In the genomic region with DNA sequence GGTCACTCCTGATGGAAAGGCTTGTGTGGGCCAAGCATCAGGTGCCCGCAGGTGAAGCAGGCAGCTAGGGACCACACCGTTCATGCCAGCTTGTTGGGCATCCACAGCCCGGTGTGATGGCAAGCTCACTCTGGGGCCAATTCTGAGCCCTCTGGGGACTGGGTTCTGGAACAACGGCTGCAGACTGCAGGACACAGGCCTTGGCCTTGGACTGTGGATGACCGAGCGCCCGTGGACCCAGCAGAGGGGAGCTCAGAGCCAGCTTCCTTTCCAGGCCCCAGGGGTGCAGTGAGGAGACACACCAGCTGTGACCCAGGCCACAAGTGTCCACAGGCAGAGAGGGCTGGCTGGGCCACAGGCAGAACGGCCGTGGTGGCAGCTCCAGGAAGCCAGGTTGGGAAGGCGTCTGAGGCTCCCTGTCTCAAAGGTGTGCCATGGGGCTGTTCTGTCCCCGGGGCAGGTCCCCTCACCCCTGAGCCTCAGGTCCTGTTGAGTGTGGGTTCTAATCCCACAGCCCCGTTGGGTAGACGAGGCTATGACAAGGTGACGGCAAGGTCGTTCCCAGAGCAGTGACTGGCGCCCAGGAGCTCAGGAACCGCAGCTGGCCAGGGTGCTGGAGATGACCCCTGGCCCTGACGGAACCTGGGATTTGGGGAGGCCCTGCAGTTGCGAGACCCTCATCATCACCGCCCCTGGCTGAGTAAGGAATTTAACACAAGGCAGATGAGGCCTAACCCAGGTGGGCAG, we compare ENCODE assay signal across 34 cellular contexts.
A peak's percentile ranks its signal among the peaks of the same experiment; 100 is the strongest.
DNase-seq lines count a peak whose midpoint lies in the region; ATAC-seq and TF ChIP-seq lines count a peak whose summit lies in the region.
"Had no signal": no experiment of that assay in that cellular context is flagged by ENCODE, and none has a peak within 500 bp of the region (broad histone marks: within the 10 kb centered on the region; RNA-seq: fewer than 3 reads in every experiment).

No MANE protein-coding gene starts in this region.

- no peaks in the 10 kb centered on the region for H3K4me1 Mint-ChIP-seq in activated CD4-positive, alpha-beta memory T cell treated with anti-CD3 and anti-CD28 coated beads, Interleukin-2, amount 10 ng/mL, durations not matched to agents 7 days and 5 days
- H3K4me1 Mint-ChIP-seq in activated CD4-positive, alpha-beta memory T cell treated with anti-CD3 and anti-CD28 coated beads for 36 hours (ENCODE audit: low read depth): no peaks in the 10 kb centered on the region
- H3K4me1 Mint-ChIP-seq: activated naive CD8-positive, alpha-beta T cell treated with anti-CD3 and anti-CD28 coated beads, Interleukin-2, amount 10 ng/mL, durations not matched to agents 7 days and 5 days; activated T-helper 17 cell treated with anti-CD3 and anti-CD28 coated beads, Interleukin-2, amount 50 U/mL, for 72 hours; naive thymus-derived CD4-positive, alpha-beta T cell; stimulated activated effector memory CD8-positive, alpha-beta T cell treated with anti-CD3 and anti-CD28 coated beads, Interleukin-12 subunit alpha, Interleukin-12 subunit beta, amount 100 ng/mL, for 72 hours; T-helper 17 cell had no signal

- no peak overlapping the region for H3K27ac Mint-ChIP-seq in activated CD4-positive, alpha-beta memory T cell treated with anti-CD3 and anti-CD28 coated beads, Interleukin-2, amount 10 ng/mL, durations not matched to agents 7 days and 5 days
- H3K27ac Mint-ChIP-seq in activated CD4-positive, alpha-beta memory T cell treated with anti-CD3 and anti-CD28 coated beads for 36 hours: no peak overlapping the region
- H3K27ac Mint-ChIP-seq: activated naive CD8-positive, alpha-beta T cell treated with anti-CD3 and anti-CD28 coated beads, Interleukin-2, amount 10 ng/mL, durations not matched to agents 7 days and 5 days; activated T-helper 17 cell treated with anti-CD3 and anti-CD28 coated beads, Interleukin-2, amount 50 U/mL, for 72 hours; dendritic cell treated with granulocyte-macrophage colony-stimulating factor and Interleukin-4, amounts not matched to agents 40 ng/mL and 50 ng/mL, for 4 days; naive thymus-derived CD4-positive, alpha-beta T cell; stimulated activated effector memory CD8-positive, alpha-beta T cell treated with anti-CD3 and anti-CD28 coated beads, Interleukin-12 subunit alpha, Interleukin-12 subunit beta, amount 100 ng/mL, for 72 hours; T-helper 17 cell had no signal

- H3K27me3 Mint-ChIP-seq in activated CD4-positive, alpha-beta memory T cell treated with anti-CD3 and anti-CD28 coated beads, Interleukin-2, amount 10 ng/mL, durations not matched to agents 7 days and 5 days: no peaks in the 10 kb centered on the region
- no peaks in the 10 kb centered on the region for H3K27me3 Mint-ChIP-seq in activated CD4-positive, alpha-beta memory T cell treated with anti-CD3 and anti-CD28 coated beads for 36 hours
- H3K27me3 Mint-ChIP-seq: activated naive CD8-positive, alpha-beta T cell treated with anti-CD3 and anti-CD28 coated beads, Interleukin-2, amount 10 ng/mL, durations not matched to agents 7 days and 5 days; activated T-helper 17 cell treated with anti-CD3 and anti-CD28 coated beads, Interleukin-2, amount 50 U/mL, for 72 hours; dendritic cell treated with granulocyte-macrophage colony-stimulating factor and Interleukin-4, amounts not matched to agents 40 ng/mL and 50 ng/mL, for 4 days; naive thymus-derived CD4-positive, alpha-beta T cell; T-helper 17 cell had no signal

- no peaks in the 10 kb centered on the region for H3K27me3 ChIP-seq in Peyer's patch
- H3K27me3 ChIP-seq in spleen (replicated peaks in 1 of 7): no peaks in the 10 kb centered on the region
- H3K27me3 ChIP-seq in MG63: no peaks in the 10 kb centered on the region
- H3K27me3 ChIP-seq: left lung had no signal

- WGBS in lower leg skin, 2 donors: 81 to 82% methylated on average over 20 of the region's 20 CpGs
- 72 to 94% (median 86%) methylated on average over 6 to 20 of the region's 20 CpGs for WGBS in spleen, 5 donors

- no peaks in the 10 kb centered on the region for H3K36me3 ChIP-seq in Peyer's patch
- H3K36me3 ChIP-seq in spleen: no peaks in the 10 kb centered on the region
- no peaks in the 10 kb centered on the region for H3K36me3 ChIP-seq in MG63
- H3K36me3 ChIP-seq: gastroesophageal sphincter, left lung had no signal

- H3K9me3 Mint-ChIP-seq in activated CD4-positive, alpha-beta memory T cell treated with anti-CD3 and anti-CD28 coated beads, Interleukin-2, amount 10 ng/mL, durations not matched to agents 7 days and 5 days: no peaks in the 10 kb centered on the region
- H3K9me3 Mint-ChIP-seq in activated CD4-positive, alpha-beta memory T cell treated with anti-CD3 and anti-CD28 coated beads for 36 hours: no peaks in the 10 kb centered on the region
- H3K9me3 Mint-ChIP-seq: activated naive CD8-positive, alpha-beta T cell treated with anti-CD3 and anti-CD28 coated beads, Interleukin-2, amount 10 ng/mL, durations not matched to agents 7 days and 5 days; activated T-helper 17 cell treated with anti-CD3 and anti-CD28 coated beads, Interleukin-2, amount 50 U/mL, for 72 hours; stimulated activated effector memory CD8-positive, alpha-beta T cell treated with anti-CD3 and anti-CD28 coated beads, Interleukin-12 subunit alpha, Interleukin-12 subunit beta, amount 100 ng/mL, for 72 hours had no signal

- H3K4me1 ChIP-seq in Peyer's patch (no peaks in the 10 kb centered on the region), spleen (no peaks in the 10 kb centered on the region)
- H3K4me1 ChIP-seq: gastroesophageal sphincter, left lung had no signal

- H3K4me3 Mint-ChIP-seq in activated CD4-positive, alpha-beta memory T cell treated with anti-CD3 and anti-CD28 coated beads, Interleukin-2, amount 10 ng/mL, durations not matched to agents 7 days and 5 days: no peak overlapping the region
- no peak overlapping the region for H3K4me3 Mint-ChIP-seq in activated CD4-positive, alpha-beta memory T cell treated with anti-CD3 and anti-CD28 coated beads for 36 hours
- H3K4me3 Mint-ChIP-seq: activated naive CD8-positive, alpha-beta T cell treated with anti-CD3 and anti-CD28 coated beads, Interleukin-2, amount 10 ng/mL, durations not matched to agents 7 days and 5 days; activated T-helper 17 cell treated with anti-CD3 and anti-CD28 coated beads, Interleukin-2, amount 50 U/mL, for 72 hours; dendritic cell treated with granulocyte-macrophage colony-stimulating factor and Interleukin-4, amounts not matched to agents 40 ng/mL and 50 ng/mL, for 4 days; naive thymus-derived CD4-positive, alpha-beta T cell; stimulated activated effector memory CD8-positive, alpha-beta T cell treated with anti-CD3 and anti-CD28 coated beads, Interleukin-12 subunit alpha, Interleukin-12 subunit beta, amount 100 ng/mL, for 72 hours; T-helper 17 cell had no signal

- POLR2A ChIA-PET in activated CD4-positive, alpha-beta memory T cell treated with anti-CD3 and anti-CD28 coated beads, Interleukin-2, amount 10 ng/mL, durations not matched to agents 7 days and 5 days (lab: Charles Lee): no interaction called here
- POLR2A ChIA-PET in activated CD4-positive, alpha-beta memory T cell treated with anti-CD3 and anti-CD28 coated beads for 36 hours (lab: Charles Lee): no interaction called here

- H3K9me3 ChIP-seq in Peyer's patch (no peaks in the 10 kb centered on the region), spleen (peaks cover 0 to 6% (median 0%) of the 10 kb centered on the region in 8 donors), MG63 (no peaks in the 10 kb centered on the region)
- H3K9me3 ChIP-seq: gastroesophageal sphincter, left lung had no signal

- TF ChIP-seq POLR2A in Peyer's patch (IDR thresholded peaks at IDR 0.05) (no peak), lower leg skin (IDR thresholded peaks at IDR 0.05) (no peak), spleen (IDR thresholded peaks at IDR 0.05) (no peak)

- CTCF ChIA-PET in activated CD4-positive, alpha-beta memory T cell treated with anti-CD3 and anti-CD28 coated beads, Interleukin-2, amount 10 ng/mL, durations not matched to agents 7 days and 5 days (lab: Charles Lee): no interaction called here
- CTCF ChIA-PET in activated CD4-positive, alpha-beta memory T cell treated with anti-CD3 and anti-CD28 coated beads for 36 hours (lab: Charles Lee): no interaction called here

- H3K27ac ChIP-seq in Peyer's patch (no peak overlapping the region), spleen (no peak overlapping the region)
- H3K27ac ChIP-seq: gastroesophageal sphincter, GM23248, left lung had no signal

- ATAC-seq in GM18867 (IDR thresholded peaks at IDR 0.05; ENCODE audit: unreplicated experiment): no peak
- ATAC-seq: activated T-helper 17 cell treated with anti-CD3 and anti-CD28 coated beads, Interleukin-2, amount 50 U/mL, for 72 hours; gastroesophageal sphincter; left lung; naive thymus-derived CD4-positive, alpha-beta T cell; Right ventricle myocardium inferior; SK-N-SH treated with all-trans-retinoic acid at 6 μM for 48 hours; stimulated activated effector memory CD8-positive, alpha-beta T cell treated with anti-CD3 and anti-CD28 coated beads, Interleukin-12 subunit alpha, Interleukin-12 subunit beta, amount 100 ng/mL, for 72 hours; T-helper 17 cell had no signal

- DNase-seq in activated CD4-positive, alpha-beta memory T cell treated with anti-CD3 and anti-CD28 coated beads, Interleukin-2, amount 10 ng/mL, durations not matched to agents 7 days and 5 days: peak; percentile 1
- DNase-seq in activated CD4-positive, alpha-beta memory T cell treated with anti-CD3 and anti-CD28 coated beads for 36 hours: no peak
- DNase-seq in Peyer's patch (peak in 2 of 3 donors; percentile 13 to 46), lower leg skin (ENCODE audit: low spot score in 2 of 2) (peak; percentile 11 to 70), spleen (peak; percentile 56), MG63 (no peak), EL (no peak)
- DNase-seq: 8988T; activated CD4-positive, alpha-beta T cell treated with anti-CD3 and anti-CD28 coated beads for 4 hours; activated naive CD8-positive, alpha-beta T cell treated with anti-CD3 and anti-CD28 coated beads, Interleukin-2, amount 10 ng/mL, durations not matched to agents 7 days and 5 days; Calu3; caudate nucleus; DND-41; GM23248; hypothalamus; IMR-90; midbrain; naive thymus-derived CD4-positive, alpha-beta T cell; NCI-H1092; NCI-H187 treated with DMSO at 0.1 percent for 48 hours; NCI-H2171 treated with DMSO at 0.1 percent for 48 hours; NCI-H524 treated with DMSO at 0.1 percent for 48 hours; nucleus accumbens; retina; stimulated activated CD4-positive, alpha-beta T cell treated with anti-CD3 and anti-CD28 coated beads, Interleukin-4, amount 100 ng/mL, for 1 hour; T-helper 17 cell had no signal

- intact Hi-C loops in activated CD4-positive, alpha-beta memory T cell treated with anti-CD3 and anti-CD28 coated beads for 36 hours (cut with micrococcal nuclease): no loop called here
- intact Hi-C loops in lower leg skin (cut with DNase I; ENCODE audit: low total_unique reads): no loop called here
- intact Hi-C loops in spleen (cut with DNase I; ENCODE audit: low total_unique reads): no loop called here

- TF ChIP-seq CTCF in Peyer's patch (IDR thresholded peaks at IDR 0.05) (no peak), lower leg skin (IDR thresholded peaks at IDR 0.05) (no peak), spleen (IDR thresholded peaks at IDR 0.05 in 8 of 11, conservative IDR thresholded peaks at IDR 0.05 in 3 of 11) (no peak)

- H3K36me3 Mint-ChIP-seq in activated CD4-positive, alpha-beta memory T cell treated with anti-CD3 and anti-CD28 coated beads, Interleukin-2, amount 10 ng/mL, durations not matched to agents 7 days and 5 days (ENCODE audit: low read depth): no peaks in the 10 kb centered on the region
- no peaks in the 10 kb centered on the region for H3K36me3 Mint-ChIP-seq in activated CD4-positive, alpha-beta memory T cell treated with anti-CD3 and anti-CD28 coated beads for 36 hours
- H3K36me3 Mint-ChIP-seq: activated naive CD8-positive, alpha-beta T cell treated with anti-CD3 and anti-CD28 coated beads, Interleukin-2, amount 10 ng/mL, durations not matched to agents 7 days and 5 days; naive thymus-derived CD4-positive, alpha-beta T cell; stimulated activated effector memory CD8-positive, alpha-beta T cell treated with anti-CD3 and anti-CD28 coated beads, Interleukin-12 subunit alpha, Interleukin-12 subunit beta, amount 100 ng/mL, for 72 hours had no signal

- H3K4me3 ChIP-seq in Peyer's patch (no peak overlapping the region), lower leg skin (ENCODE audit: low read depth, poor library complexity, severe bottlenecking) (no peak overlapping the region), spleen (no peak overlapping the region), MG63 (no peak overlapping the region)
- H3K4me3 ChIP-seq: gastroesophageal sphincter, GM23248, left lung had no signal

Comparison
In these comparisons a context has a peak if more than half of its experiments do, and no peak if none do; other contexts are left out.
1. DNase-seq: peak in activated CD4-positive, alpha-beta memory T cell treated with anti-CD3 and anti-CD28 coated beads, Interleukin-2, amount 10 ng/mL, durations not matched to agents 7 days and 5 days (single experiment), Peyer's patch (2 of 3), lower leg skin (2 of 2) and spleen (single experiment); none in activated CD4-positive, alpha-beta memory T cell treated with anti-CD3 and anti-CD28 coated beads for 36 hours (single experiment), MG63 (single experiment) and EL (single experiment).